In genomic region chr3:50154476-50154839, GRCh38 we compare ENCODE assay signal across 8 cellular contexts. TPM values are rescaled to one million over a fixed set of nuclear protein-coding genes. Genes with fewer than 3 reads are reported as not detected.
A peak's percentile ranks its signal among the peaks of the same experiment; 100 is the strongest.
DNase-seq lines count a peak whose midpoint lies in the region; ATAC-seq, FAIRE-seq and TF ChIP-seq lines count a peak whose summit lies in the region.

No MANE protein-coding gene starts in this region.

- peaks cover 7% of the 10 kb centered on the region for H3K4me1 Mint-ChIP-seq in activated CD8-positive, alpha-beta memory T cell treated with anti-CD3 and anti-CD28 coated beads, Interleukin-2, amount 10 ng/mL, durations not matched to agents 7 days and 5 days
- no peaks in the 10 kb centered on the region for H3K4me1 Mint-ChIP-seq in activated T-helper 17 cell treated with anti-CD3 and anti-CD28 coated beads, Interleukin-2, amount 50 U/mL, for 72 hours

- H3K4me1 ChIP-seq in kidney (ENCODE audit: control insufficient read depth in 1 of 2, insufficient read depth in 1 of 2, low read depth in 1 of 2, low read length in 2 of 2) (peaks cover 21 to 30% of the 10 kb centered on the region in 2 donors), tibial artery (peaks cover 0 to 77% (median 52%) of the 10 kb centered on the region in 4 donors)

- ATAC-seq in activated CD8-positive, alpha-beta memory T cell treated with anti-CD3 and anti-CD28 coated beads, Interleukin-2, amount 10 ng/mL, durations not matched to agents 7 days and 5 days: peak; percentile 32
- peak; percentile 20 for ATAC-seq in HG03045 (IDR thresholded peaks at IDR 0.05; ENCODE audit: unreplicated experiment)
- ATAC-seq in activated T-helper 17 cell treated with anti-CD3 and anti-CD28 coated beads, Interleukin-2, amount 50 U/mL, for 72 hours (replicated peaks): peak; percentile 28

- H3K9ac ChIP-seq in kidney (ENCODE audit: low read length in 2 of 2): peak overlapping the region; percentile 8 to 10

- no peaks in the 10 kb centered on the region for H3K9me3 ChIP-seq in kidney (ENCODE audit: control insufficient read depth in 1 of 2, low read length in 2 of 2)
- H3K9me3 ChIP-seq in tibial artery: no peaks in the 10 kb centered on the region

- H3K27ac ChIP-seq in kidney (ENCODE audit: low read depth in 2 of 2, low read length in 2 of 2): peak overlapping the region; percentile 51 to 55
- H3K27ac ChIP-seq in tibial artery: peak overlapping the region; percentile 10 to 53

- no peaks in the 10 kb centered on the region for H3K36me3 Mint-ChIP-seq in activated CD8-positive, alpha-beta memory T cell treated with anti-CD3 and anti-CD28 coated beads, Interleukin-2, amount 10 ng/mL, durations not matched to agents 7 days and 5 days
- H3K36me3 Mint-ChIP-seq in activated T-helper 17 cell treated with anti-CD3 and anti-CD28 coated beads, Interleukin-2, amount 50 U/mL, for 72 hours (ENCODE audit: low read depth): no peaks in the 10 kb centered on the region

- H3K4me3 ChIP-seq in kidney (ENCODE audit: low read length in 2 of 2): peak overlapping the region in 1 of 2 donors; percentile 44
- H3K4me3 ChIP-seq in tibial artery: peak overlapping the region; percentile 54 to 58

- peaks cover 40% of the 10 kb centered on the region for H3K27me3 Mint-ChIP-seq in activated CD8-positive, alpha-beta memory T cell treated with anti-CD3 and anti-CD28 coated beads, Interleukin-2, amount 10 ng/mL, durations not matched to agents 7 days and 5 days
- peaks cover 29% of the 10 kb centered on the region for H3K27me3 Mint-ChIP-seq in activated T-helper 17 cell treated with anti-CD3 and anti-CD28 coated beads, Interleukin-2, amount 50 U/mL, for 72 hours

- CTCF ChIA-PET in activated CD8-positive, alpha-beta memory T cell treated with anti-CD3 and anti-CD28 coated beads, Interleukin-2, amount 10 ng/mL, durations not matched to agents 7 days and 5 days (lab: Charles Lee): interaction anchor here (1.3 to 1.4 kb wide), 2 partner anchors 39 to 315 kb away, joined by 3 to 4 read pairs; no protein-coding TSS in a partner anchor

- intact Hi-C loops in kidney (cut with DNase I): no loop called here
- intact Hi-C loops in tibial artery (cut with DNase I; ENCODE audit: low total_unique reads): no loop called here

- H3K4me3 Mint-ChIP-seq in activated CD8-positive, alpha-beta memory T cell treated with anti-CD3 and anti-CD28 coated beads, Interleukin-2, amount 10 ng/mL, durations not matched to agents 7 days and 5 days: peak overlapping the region; percentile 62
- H3K4me3 Mint-ChIP-seq in activated T-helper 17 cell treated with anti-CD3 and anti-CD28 coated beads, Interleukin-2, amount 50 U/mL, for 72 hours: peak overlapping the region; percentile 71

- no peak for FAIRE-seq in kidney (lab: Jason Lieb, UNC)

- no peaks in the 10 kb centered on the region for H3K9me3 Mint-ChIP-seq in activated CD8-positive, alpha-beta memory T cell treated with anti-CD3 and anti-CD28 coated beads, Interleukin-2, amount 10 ng/mL, durations not matched to agents 7 days and 5 days (ENCODE audit: low read depth)
- H3K9me3 Mint-ChIP-seq in activated T-helper 17 cell treated with anti-CD3 and anti-CD28 coated beads, Interleukin-2, amount 50 U/mL, for 72 hours: no peaks in the 10 kb centered on the region

- no peak for DNase-seq in activated CD8-positive, alpha-beta memory T cell treated with anti-CD3 and anti-CD28 coated beads, Interleukin-2, amount 10 ng/mL, durations not matched to agents 7 days and 5 days
- no peak for DNase-seq in activated CD8-positive, alpha-beta memory T cell treated with anti-CD3 and anti-CD28 coated beads, Interleukin-2, amount 50 U/mL, for 4 hours
- DNase-seq in kidney (no peak), tibial artery (no peak), NCI-H146 treated with DMSO at 0.1 percent for 48 hours (lab: John Stamatoyannopoulos, UW; ENCODE audit: unreplicated experiment) (no peak), SKM-1 (lab: John Stamatoyannopoulos, UW; ENCODE audit: unreplicated experiment) (no peak)

- no peaks in the 10 kb centered on the region for H3K27me3 ChIP-seq in tibial artery

- TF ChIP-seq CTCF in kidney (IDR thresholded peaks at IDR 0.05; ENCODE audit: borderline replicate concordance, extremely low read depth, insufficient read depth) (peak; percentile 49), tibial artery (IDR thresholded peaks at IDR 0.05) (peak in 1 of 2 experiments; percentile 19)

- H3K27ac Mint-ChIP-seq in activated CD8-positive, alpha-beta memory T cell treated with anti-CD3 and anti-CD28 coated beads, Interleukin-2, amount 10 ng/mL, durations not matched to agents 7 days and 5 days: no peak overlapping the region
- H3K27ac Mint-ChIP-seq in activated T-helper 17 cell treated with anti-CD3 and anti-CD28 coated beads, Interleukin-2, amount 50 U/mL, for 72 hours: no peak overlapping the region

- H3K36me3 ChIP-seq in kidney (ENCODE audit: control insufficient read depth in 1 of 2, insufficient read depth in 2 of 2, low read length in 2 of 2) (no peaks in the 10 kb centered on the region), tibial artery (no peaks in the 10 kb centered on the region)

RNA-seq across cellular contexts. Expression of gene SEMA3F, which starts 0.7 kb away (rescaled TPM):
- total RNA-seq in activated CD8-positive, alpha-beta memory T cell treated with anti-CD3 and anti-CD28 coated beads, Interleukin-2, amount 10 ng/mL, durations not matched to agents 7 days and 5 days: under 1 TPM; 0.07 to 0.09 TPM
- 1 to 10 TPM in 1 of 2 donors, not detected in 1; 1.5 TPM for total RNA-seq in activated T-helper 17 cell treated with anti-CD3 and anti-CD28 coated beads, Interleukin-2, amount 50 U/mL, for 72 hours
- total RNA-seq in kidney: 39.9 TPM
- 36.7 TPM for polyA plus RNA-seq in kidney (ENCODE audit: insufficient read depth, low read depth, low replicate concordance)

RNA-seq across cellular contexts. Expression of gene GNAT1, which starts 37.0 kb away (rescaled TPM):
- total RNA-seq in activated CD8-positive, alpha-beta memory T cell treated with anti-CD3 and anti-CD28 coated beads, Interleukin-2, amount 10 ng/mL, durations not matched to agents 7 days and 5 days: not detected
- total RNA-seq in activated T-helper 17 cell treated with anti-CD3 and anti-CD28 coated beads, Interleukin-2, amount 50 U/mL, for 72 hours: not detected
- total RNA-seq in kidney: not detected
- not detected for polyA plus RNA-seq in kidney (ENCODE audit: insufficient read depth, low read depth, low replicate concordance)

RNA-seq across cellular contexts. Expression of gene SLC38A3, which starts 50.6 kb away (rescaled TPM):
- not detected for total RNA-seq in activated CD8-positive, alpha-beta memory T cell treated with anti-CD3 and anti-CD28 coated beads, Interleukin-2, amount 10 ng/mL, durations not matched to agents 7 days and 5 days
- total RNA-seq in activated T-helper 17 cell treated with anti-CD3 and anti-CD28 coated beads, Interleukin-2, amount 50 U/mL, for 72 hours: under 1 TPM in 1 of 2 donors, not detected in 1; 0.71 TPM
- 1.6 TPM for total RNA-seq in kidney
- 4.2 TPM for polyA plus RNA-seq in kidney (ENCODE audit: insufficient read depth, low read depth, low replicate concordance)

Comparison
In these comparisons a context has a peak if more than half of its experiments do, and no peak if none do; other contexts are left out.
1. RNA of gene SEMA3F, which starts 0.7 kb away (total RNA-seq): 39.9 TPM in kidney (single experiment); 1.5 TPM in activated T-helper 17 cell treated with anti-CD3 and anti-CD28 coated beads, Interleukin-2, amount 50 U/mL, for 72 hours and 0.07 to 0.09 TPM in activated CD8-positive, alpha-beta memory T cell treated with anti-CD3 and anti-CD28 coated beads, Interleukin-2, amount 10 ng/mL, durations not matched to agents 7 days and 5 days; every median in the first group is over 10 times any median in the second.
2. Peak in every context shown above with its lines, with median percentiles within 50 percentile points of each other: ATAC-seq.